Comparison of ENCODE assay signal across 8 cellular contexts in genomic region chr12:53938276-53939140, GRCh38. TPM values are rescaled to one million over a fixed set of nuclear protein-coding genes. Genes with fewer than 3 reads are reported as not detected.
DNase-seq lines count a peak whose midpoint lies in the region; ATAC-seq and TF ChIP-seq lines count a peak whose summit lies in the region.

Gene HOXC13, plus strand, starts transcription at chr12:53938831. Its CDS starts 76 bp downstream, at chr12:53938907.

- TF ChIP-seq CTCF in BE2C (IDR thresholded peaks at IDR 0.05; ENCODE audit: low read depth, low read length), result no peak

- H3K27me3 ChIP-seq in BE2C, result peaks cover 96% of the 10 kb centered on the region

- peak within 1 kb of the TSS; percentile 41 for H3K4me3 ChIP-seq in BE2C (ENCODE audit: low read depth, low read length)

- no peak within 1 kb of the TSS for H3K27ac ChIP-seq in epithelial cell of prostate

- H3K4me1 ChIP-seq in BE2C, result no peaks in the 10 kb centered on the region

- H3K9me3 ChIP-seq in BE2C, result no peaks in the 10 kb centered on the region

- H3K36me3 ChIP-seq in BE2C, result no peaks in the 10 kb centered on the region

- DNase-seq in BE2C (peak; percentile 97), HT1080 (ENCODE audit: low read depth) (peak; percentile 99), RKO (ENCODE audit: low spot score) (peak; percentile 22), epithelial cell of prostate (ENCODE audit: low read depth, low spot score) (peak; percentile 89), renal cortical epithelial cell (ENCODE audit: low read depth) (peak; percentile 56)

- ATAC-seq in HG02571 (IDR thresholded peaks at IDR 0.05; ENCODE audit: unreplicated experiment) (no peak), GM21786 (IDR thresholded peaks at IDR 0.05; ENCODE audit: unreplicated experiment) (no peak), GM19395 (IDR thresholded peaks at IDR 0.05; ENCODE audit: unreplicated experiment) (no peak)

RNA-seq across cellular contexts. Expression of gene HOXC13, which starts in this region (rescaled TPM):
- 0.60 TPM for polyA plus RNA-seq in BE2C (2012; ENCODE audit: insufficient read depth, insufficient read length, low read depth)
- total RNA-seq in HT1080 (2014; rRNA removed; shearing (Covaris generic)), result 6.6 and 6.9 TPM in 2 replicates
- polyA plus RNA-seq in HT1080 (2015; cell fraction: cytosol; rRNA removed), result 6.2 and 7.0 TPM in 2 replicates
- 5.2 and 7.0 TPM in 2 replicates for polyA plus RNA-seq in HT1080 (2015; cell fraction: nucleus; rRNA removed)
- 0.15 TPM in 1 of 2 replicates, not detected in the other for total RNA-seq in renal cortical epithelial cell

Comparison
In these comparisons a context has a peak if more than half of its experiments do, and no peak if none do; other contexts are left out.
1. Peak in DNase-seq in renal cortical epithelial cell; RNA of the gene not detected or under 1 TPM.
2. DNase-seq: peak in every context shown above with its lines; median percentile 99 in HT1080; 97 in BE2C; 89 in epithelial cell of prostate; 56 in renal cortical epithelial cell; 22 in RKO.